Comparison of ENCODE assay signal across 1 cellular context in the genomic region with DNA sequence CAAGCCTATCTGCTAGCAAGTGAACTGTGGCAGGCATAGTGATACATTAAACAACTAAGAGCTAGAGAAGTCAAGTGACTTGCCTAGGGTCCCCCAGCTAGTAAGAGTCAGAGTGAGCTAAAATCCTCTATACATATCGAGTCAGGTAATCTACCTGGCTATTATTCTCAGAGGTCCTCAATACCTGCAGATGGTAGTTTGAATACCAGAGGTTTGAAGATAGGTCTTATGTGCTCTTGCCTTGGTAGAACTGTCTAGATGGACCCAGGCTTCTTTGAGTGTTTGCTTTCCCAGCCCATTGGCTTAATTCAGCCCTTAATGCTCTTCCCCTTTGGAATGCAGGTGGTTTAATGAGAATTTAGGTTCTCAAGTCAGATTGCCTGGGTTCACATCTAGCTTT.
TF ChIP-seq lines count a peak whose summit lies in the region.

No MANE protein-coding gene starts in this region.

TF ChIP-seq in GM23338, 12 proteins besides CTCF, POLR2A, EP300 and RAD21:
- TF ChIP-seq ZNF462 (CRISPR knock-in tag; IDR thresholded peaks at IDR 0.05) (no peak), REST (IDR thresholded peaks at IDR 0.05; ENCODE audit: unreplicated experiment) (no peak), POLR2AphosphoS5 (IDR thresholded peaks at IDR 0.05; ENCODE audit: low read depth) (no peak), ZNF331 (CRISPR knock-in tag; IDR thresholded peaks at IDR 0.05; ENCODE audit: low read depth) (no peak), EZH2phosphoT487 (IDR thresholded peaks at IDR 0.05; ENCODE audit: unreplicated experiment) (no peak), JUNB (IDR thresholded peaks at IDR 0.05; ENCODE audit: unreplicated experiment) (no peak), CREB1 (CRISPR knock-in tag; IDR thresholded peaks at IDR 0.05; ENCODE audit: low read depth) (no peak), STAT1 (IDR thresholded peaks at IDR 0.05; ENCODE audit: unreplicated experiment) (no peak), EZH2 (IDR thresholded peaks at IDR 0.05; ENCODE audit: low read depth, unreplicated experiment) (no peak)
- TF ChIP-seq, protein P1, sequence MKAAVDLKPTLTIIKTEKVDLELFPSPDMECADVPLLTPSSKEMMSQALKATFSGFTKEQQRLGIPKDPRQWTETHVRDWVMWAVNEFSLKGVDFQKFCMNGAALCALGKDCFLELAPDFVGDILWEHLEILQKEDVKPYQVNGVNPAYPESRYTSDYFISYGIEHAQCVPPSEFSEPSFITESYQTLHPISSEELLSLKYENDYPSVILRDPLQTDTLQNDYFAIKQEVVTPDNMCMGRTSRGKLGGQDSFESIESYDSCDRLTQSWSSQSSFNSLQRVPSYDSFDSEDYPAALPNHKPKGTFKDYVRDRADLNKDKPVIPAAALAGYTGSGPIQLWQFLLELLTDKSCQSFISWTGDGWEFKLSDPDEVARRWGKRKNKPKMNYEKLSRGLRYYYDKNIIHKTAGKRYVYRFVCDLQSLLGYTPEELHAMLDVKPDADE (IDR thresholded peaks at IDR 0.05), result no peak
